ENCODE assay signal across 10 cellular contexts in genomic region chr13:99210627-99211026, GRCh38. TPM values are rescaled to one million over a fixed set of nuclear protein-coding genes. Genes with fewer than 3 reads are reported as not detected.
DNase-seq lines count a peak whose midpoint lies in the region; ATAC-seq and TF ChIP-seq lines count a peak whose summit lies in the region.
"Not testable (repeated sequence)": the region's sequence is repeated elsewhere in the genome, so short reads cannot be mapped to it uniquely, and the experiment has no call there.
"Had no signal": no experiment of that assay in that cellular context is flagged by ENCODE, and none has a peak within 500 bp of the region (broad histone marks: within the 10 kb centered on the region; RNA-seq: fewer than 3 reads in every experiment).

No MANE protein-coding gene starts in this region.

- peaks cover 48% of the 10 kb centered on the region for H4K20me1 ChIP-seq in GM23338 (replicated peaks; ENCODE audit: insufficient read depth)
- peaks cover 64% of the 10 kb centered on the region for H4K20me1 ChIP-seq in osteoblast (ENCODE audit: insufficient read depth, low read length)

- not testable (repeated sequence) for DNase-seq in GM23338 (ENCODE audit: low spot score); T-helper 17 cell; naive thymus-derived CD4-positive, alpha-beta T cell
- DNase-seq in endodermal cell (peak; percentile 19), osteoblast (ENCODE audit: insufficient read length, low spot score, missing footprints) (peak; percentile 15)

- intact Hi-C loops in naive thymus-derived CD4-positive, alpha-beta T cell (cut with micrococcal nuclease), result loop anchor here in 1 of 2 donors (10.0 kb wide), 1 partner anchor 394 kb away; the partner anchor contains the start of gene CLYBL

- not testable (repeated sequence) for H2AFZ ChIP-seq in GM23338; osteoblast (ENCODE audit: low read length)

- H3K9me3 ChIP-seq in T-helper 17 cell (ENCODE audit: control insufficient read depth, low read length, poor library complexity, severe bottlenecking); endodermal cell (ENCODE audit: control insufficient read depth, low read length); naive thymus-derived CD4-positive, alpha-beta T cell (ENCODE audit: control insufficient read depth in 2 of 3, low read length in 3 of 3); osteoblast (ENCODE audit: low read depth, low read length): not testable (repeated sequence)

- 94 to 100% methylated on average over 6 to 9 of the region's 9 CpGs for WGBS in endodermal cell (ENCODE audit: insufficient coverage in 1 of 2, insufficient read length in 1 of 2), 2 experiments

- H3K36me3 Mint-ChIP-seq in GM23338 (ENCODE audit: low read depth) (peaks cover 19% of the 10 kb centered on the region), endodermal cell (ENCODE audit: low read depth) (peaks cover 31% of the 10 kb centered on the region)
- not testable (repeated sequence) for H3K36me3 Mint-ChIP-seq in T-helper 17 cell (ENCODE audit: low read depth)
- H3K36me3 Mint-ChIP-seq in activated naive CD4-positive, alpha-beta T cell treated with anti-CD3 and anti-CD28 coated beads, Interleukin-2, amount 50 U/mL, for 24 hours, result peaks cover 25% of the 10 kb centered on the region
- peaks cover 7 to 41% (median 25%) of the 10 kb centered on the region in 5 donors for H3K36me3 Mint-ChIP-seq in naive thymus-derived CD4-positive, alpha-beta T cell

- H3K9ac ChIP-seq in endodermal cell (ENCODE audit: extremely low read depth, low read length, poor library complexity, severe bottlenecking), result not testable (repeated sequence)

- not testable (repeated sequence) for H3K27me3 Mint-ChIP-seq in GM23338 (ENCODE audit: insufficient read depth, low read depth, poor library complexity); T-helper 17 cell; activated naive CD4-positive, alpha-beta T cell treated with anti-CD3 and anti-CD28 coated beads, Interleukin-2, amount 50 U/mL, for 24 hours; endodermal cell (ENCODE audit: insufficient read depth); naive thymus-derived CD4-positive, alpha-beta T cell

- not testable (repeated sequence) for ATAC-seq in GM23338; T-helper 17 cell; naive thymus-derived CD4-positive, alpha-beta T cell

- not testable (repeated sequence) for H3K27ac Mint-ChIP-seq in GM23338, endodermal cell
- H3K27ac Mint-ChIP-seq in T-helper 17 cell, result peak overlapping the region; percentile 37
- H3K27ac Mint-ChIP-seq in activated naive CD4-positive, alpha-beta T cell treated with anti-CD3 and anti-CD28 coated beads, Interleukin-2, amount 50 U/mL, for 24 hours, result peak overlapping the region; percentile 11
- peak overlapping the region in 7 of 9 donors; percentile 16 to 85 (median 56) for H3K27ac Mint-ChIP-seq in naive thymus-derived CD4-positive, alpha-beta T cell

- H3K4me1 Mint-ChIP-seq in GM23338 (peaks cover 38% of the 10 kb centered on the region), T-helper 17 cell (peaks cover 62% of the 10 kb centered on the region), endodermal cell (peaks cover 37% of the 10 kb centered on the region)
- peaks cover 88% of the 10 kb centered on the region for H3K4me1 Mint-ChIP-seq in activated naive CD4-positive, alpha-beta T cell treated with anti-CD3 and anti-CD28 coated beads, Interleukin-2, amount 50 U/mL, for 24 hours
- H3K4me1 Mint-ChIP-seq in naive thymus-derived CD4-positive, alpha-beta T cell, result peaks cover 55 to 94% (median 81%) of the 10 kb centered on the region in 7 donors

- not testable (repeated sequence) for H3K27me3 ChIP-seq in GM23338 (ENCODE audit: insufficient read depth); endodermal cell (ENCODE audit: control insufficient read depth, insufficient read depth, low read length, poor library complexity, severe bottlenecking); naive thymus-derived CD4-positive, alpha-beta T cell (ENCODE audit: control insufficient read depth in 2 of 2, insufficient read depth in 2 of 2, low read length in 2 of 2); osteoblast (ENCODE audit: insufficient read depth, low read length)

- not testable (repeated sequence) for H3K4me3 ChIP-seq in GM23338; endodermal cell (ENCODE audit: low read length); naive thymus-derived CD4-positive, alpha-beta T cell (ENCODE audit: low read length); osteoblast (ENCODE audit: insufficient read depth, low read length)

- not testable (repeated sequence) for H3K27ac ChIP-seq in GM23338 (ENCODE audit: low read depth); endodermal cell (ENCODE audit: low read depth, low read length); naive thymus-derived CD4-positive, alpha-beta T cell (ENCODE audit: low read depth, low read length); osteoblast (ENCODE audit: low read depth, low read length)

- H3K9me2 ChIP-seq in GM23338 (ENCODE audit: insufficient read depth), result not testable (repeated sequence)

- CTCF ChIA-PET in naive thymus-derived CD4-positive, alpha-beta T cell (lab: Charles Lee), result not testable (repeated sequence)

- H3K4me1 ChIP-seq in GM23338 (ENCODE audit: insufficient read depth) (peaks cover 27% of the 10 kb centered on the region), endodermal cell (ENCODE audit: control insufficient read depth, insufficient read depth, low read length) (peaks cover 16% of the 10 kb centered on the region)
- peaks cover 21 to 62% of the 10 kb centered on the region in 2 donors for H3K4me1 ChIP-seq in naive thymus-derived CD4-positive, alpha-beta T cell (ENCODE audit: control insufficient read depth in 2 of 2, insufficient read depth in 2 of 2, low read length in 2 of 2)
- not testable (repeated sequence) for H3K4me1 ChIP-seq in osteoblast (ENCODE audit: insufficient read depth, low read length)

- H3K79me2 ChIP-seq in GM23338 (replicated peaks; ENCODE audit: insufficient read depth), result peaks cover 100% of the 10 kb centered on the region
- H3K79me2 ChIP-seq in osteoblast (ENCODE audit: insufficient read depth, low read length), result peaks cover 89% of the 10 kb centered on the region

- not testable (repeated sequence) for TF ChIP-seq CTCF in GM23338 (conservative IDR thresholded peaks at IDR 0.05; ENCODE audit: low read depth in 2 of 2); endodermal cell (conservative IDR thresholded peaks at IDR 0.05); osteoblast (IDR thresholded peaks at IDR 0.05; ENCODE audit: extremely low read depth, low read depth, low read length)

- not testable (repeated sequence) for H3K4me3 Mint-ChIP-seq in GM23338; T-helper 17 cell; activated naive CD4-positive, alpha-beta T cell treated with anti-CD3 and anti-CD28 coated beads, Interleukin-2, amount 50 U/mL, for 24 hours; endodermal cell
- peak overlapping the region in 4 of 10 donors; percentile 18 to 73 (median 36) for H3K4me3 Mint-ChIP-seq in naive thymus-derived CD4-positive, alpha-beta T cell

- not testable (repeated sequence) for H3F3A ChIP-seq in GM23338 (replicated peaks; ENCODE audit: low read depth)

- not testable (repeated sequence) for H3K36me3 ChIP-seq in GM23338 (ENCODE audit: insufficient read depth); osteoblast (ENCODE audit: insufficient read depth, low read length)
- peaks cover 22% of the 10 kb centered on the region for H3K36me3 ChIP-seq in endodermal cell (ENCODE audit: control insufficient read depth, insufficient read depth, low read length)
- H3K36me3 ChIP-seq in naive thymus-derived CD4-positive, alpha-beta T cell (ENCODE audit: control insufficient read depth in 2 of 3, insufficient read depth in 3 of 3, low read length in 3 of 3), result peaks cover 0 to 14% (median 0%) of the 10 kb centered on the region in 3 experiments

- H3K4me2 ChIP-seq in GM23338; osteoblast (ENCODE audit: insufficient read depth, low read length): not testable (repeated sequence)

- POLR2A ChIA-PET in naive thymus-derived CD4-positive, alpha-beta T cell (lab: Charles Lee), result interaction anchor here (3.7 to 15.2 kb wide), 2 partner anchors 6 to 9 kb away, joined by 18 to 273 read pairs; partner anchors contain the start of gene UBAC2

- H3K9me3 Mint-ChIP-seq in GM23338; activated naive CD4-positive, alpha-beta T cell treated with anti-CD3 and anti-CD28 coated beads, Interleukin-2, amount 50 U/mL, for 24 hours; endodermal cell; naive thymus-derived CD4-positive, alpha-beta T cell: not testable (repeated sequence)

TF ChIP-seq in GM23338, 12 proteins besides CTCF, POLR2A, EP300 and RAD21:
- peak; percentile 6; the same call in 1 of the 2 replicates for TF ChIP-seq ZNF331 (CRISPR knock-in tag; IDR thresholded peaks at IDR 0.05; ENCODE audit: low read depth)

RNA-seq across cellular contexts. Expression of gene UBAC2, which starts 10.0 kb away (rescaled TPM):
- 76.9 and 112 TPM in 2 replicates for total RNA-seq in GM23338 (2014; rRNA removed; shearing (Covaris generic))
- 34.3 and 37.9 TPM in 2 replicates for polyA plus RNA-seq in GM23338 (2016; fragmentation: Nextera tagmentation; extraction: Ambion mirVana)
- total RNA-seq in T-helper 17 cell, result 10 to 100 TPM; 74.2 to 75.3 TPM
- total RNA-seq in endodermal cell, result 10 to 100 TPM; 72.7 to 80.4 TPM
- 78.5 TPM for polyA plus RNA-seq in endodermal cell (2013, experiment 1 of 2)
- 70.0 TPM for polyA plus RNA-seq in endodermal cell (2013, experiment 2 of 2)
- 100 to 1,000 TPM in 2 of 5 experiments, 10 to 100 TPM in 3; 63.3 to 114 (median 90.2) TPM for total RNA-seq in naive thymus-derived CD4-positive, alpha-beta T cell
- polyA plus RNA-seq in naive thymus-derived CD4-positive, alpha-beta T cell, result 100 to 1,000 TPM; 142 TPM
- 36.9 and 43.3 TPM in 2 replicates for total RNA-seq in osteoblast

RNA-seq across cellular contexts. Expression of gene GPR18, which starts 47.6 kb away (rescaled TPM):
- not detected in 2 replicates for total RNA-seq in GM23338 (2014; rRNA removed; shearing (Covaris generic))
- polyA plus RNA-seq in GM23338 (2016; fragmentation: Nextera tagmentation; extraction: Ambion mirVana), result 2.6 and 3.0 TPM in 2 replicates
- total RNA-seq in T-helper 17 cell (10 to 100 TPM; 10.1 to 13.6 TPM), endodermal cell (not detected), osteoblast (under 0.01 TPM in 1 of 2 replicates, not detected in the other)
- not detected for polyA plus RNA-seq in endodermal cell (2013, experiment 1 of 2)
- not detected for polyA plus RNA-seq in endodermal cell (2013, experiment 2 of 2)
- 10 to 100 TPM; 11.5 to 40.4 (median 21.1) TPM for total RNA-seq in naive thymus-derived CD4-positive, alpha-beta T cell
- 10 to 100 TPM; 27.9 to 35.9 TPM for polyA plus RNA-seq in naive thymus-derived CD4-positive, alpha-beta T cell
- total RNA-seq: A673, Caco-2, Calu3 had no signal
- polyA plus RNA-seq: AG04450 had no signal

Comparison
In these comparisons a context has a peak if more than half of its experiments do, and no peak if none do; other contexts are left out.
1. RNA of gene GPR18, which starts 47.6 kb away (total RNA-seq): 11.5 to 40.4 TPM in naive thymus-derived CD4-positive, alpha-beta T cell and 10.1 to 13.6 TPM in T-helper 17 cell; not detected in endodermal cell, not detected in GM23338 and under 0.01 TPM in osteoblast; every median in the first group is over 10 times any median in the second.